In genomic region chr15:101125881-101126280, GRCh38 we compare ENCODE assay signal across 1 cellular context.
TF ChIP-seq lines count a peak whose summit lies in the region.

No MANE protein-coding gene starts in this region.

TF ChIP-seq in HepG2, 621 proteins besides CTCF, POLR2A, EP300 and RAD21:
- 0 out of 2 replicates have a peak, but pooled peaks have one; percentile 18 for TF ChIP-seq RARA (CRISPR knock-in tag; IDR thresholded peaks at IDR 0.05)
